ENCODE assay signal across 10 cellular contexts in the genomic region with DNA sequence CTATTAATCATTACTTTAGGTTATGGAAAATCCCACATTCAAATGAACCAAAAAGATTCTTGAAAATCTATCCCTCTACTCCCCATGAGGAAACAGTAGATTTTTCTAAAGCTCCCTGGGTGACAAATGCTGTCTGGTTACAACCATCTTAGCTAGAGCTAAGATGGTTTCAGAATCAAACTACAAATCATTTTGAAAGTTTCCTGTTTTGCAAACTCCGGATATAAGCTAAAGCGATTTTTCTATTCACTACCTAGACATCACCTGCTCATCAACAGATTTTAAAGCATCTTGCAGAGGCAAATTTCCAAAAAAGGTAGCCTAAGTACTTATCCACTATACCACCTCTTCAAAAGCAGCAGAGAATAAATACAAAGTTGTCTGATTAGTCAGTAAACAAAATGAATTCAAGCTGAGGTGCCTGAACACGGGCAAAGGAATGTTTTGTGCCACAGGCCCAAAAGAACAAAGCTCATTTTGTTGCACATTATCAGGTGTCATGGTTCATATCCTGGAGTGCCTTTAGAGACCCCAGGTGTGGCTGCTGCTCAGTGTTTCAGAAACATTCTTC.
DNase-seq lines count a peak whose midpoint lies in the region; ATAC-seq and TF ChIP-seq lines count a peak whose summit lies in the region.
"Had no signal": no experiment of that assay in that cellular context is flagged by ENCODE, and none has a peak within 500 bp of the region (broad histone marks: within the 10 kb centered on the region; RNA-seq: fewer than 3 reads in every experiment).

No MANE protein-coding gene starts in this region.

- H3K27ac ChIP-seq in right atrium auricular region: no peak overlapping the region
- peak overlapping the region in 1 of 4 donors; percentile 24 for H3K27ac ChIP-seq in tibial nerve
- H3K27ac ChIP-seq: psoas muscle, thoracic aorta had no signal

- ATAC-seq in GM19395 (IDR thresholded peaks at IDR 0.05; ENCODE audit: unreplicated experiment) (peak; percentile 67), HG03097 (IDR thresholded peaks at IDR 0.05; ENCODE audit: low FRiP score, unreplicated experiment) (peak; percentile 50), HG03439 (IDR thresholded peaks at IDR 0.05; ENCODE audit: unreplicated experiment) (no peak)
- ATAC-seq: psoas muscle had no signal

- DNase-seq in right atrium auricular region (ENCODE audit: low spot score): no peak
- DNase-seq in tibial nerve (ENCODE audit: low spot score in 2 of 2): no peak
- DNase-seq in SK-N-DZ (ENCODE audit: low spot score): no peak
- DNase-seq: psoas muscle had no signal

- H3K4me1 ChIP-seq in right atrium auricular region: peaks cover 0 to 25% of the 10 kb centered on the region in 2 donors
- no peaks in the 10 kb centered on the region for H3K4me1 ChIP-seq in tibial nerve

- 65 to 67% methylated on average over 3 of the region's 3 CpGs for WGBS in tibial nerve, 2 donors

- no peak for TF ChIP-seq POLR2A in tibial nerve (IDR thresholded peaks at IDR 0.05)

- H3K4me1 Mint-ChIP-seq in brain: peaks cover 67% of the 10 kb centered on the region

- H3K4me3 Mint-ChIP-seq in brain: no peak overlapping the region

- no peak for TF ChIP-seq EP300 in tibial nerve (IDR thresholded peaks at IDR 0.05)

- H3K27me3 ChIP-seq in right atrium auricular region (no peaks in the 10 kb centered on the region), tibial nerve (no peaks in the 10 kb centered on the region)

- H3K27ac Mint-ChIP-seq in brain: peak overlapping the region in 3 of 5 experiments; percentile 25 to 59 (median 34)

- no peaks in the 10 kb centered on the region for H3K36me3 Mint-ChIP-seq in brain

- H3K4me3 ChIP-seq in GM08714 (ENCODE audit: low read length) (peak overlapping the region; percentile 30; the same call in 1 of the 2 replicates), right atrium auricular region (no peak overlapping the region), tibial nerve (no peak overlapping the region)
- H3K4me3 ChIP-seq: psoas muscle, thoracic aorta had no signal

- no peaks in the 10 kb centered on the region for H3K36me3 ChIP-seq in right atrium auricular region
- no peaks in the 10 kb centered on the region for H3K36me3 ChIP-seq in tibial nerve
- H3K36me3 ChIP-seq: thoracic aorta had no signal

- H3K9me3 ChIP-seq in right atrium auricular region (no peaks in the 10 kb centered on the region), tibial nerve (no peaks in the 10 kb centered on the region)
- H3K9me3 ChIP-seq: psoas muscle, thoracic aorta had no signal

- H3K9me3 Mint-ChIP-seq in brain: no peaks in the 10 kb centered on the region

- no peak for TF ChIP-seq CTCF in brain (conservative IDR thresholded peaks at IDR 0.05)
- TF ChIP-seq CTCF in right atrium auricular region (IDR thresholded peaks at IDR 0.05): no peak
- no peak for TF ChIP-seq CTCF in tibial nerve (IDR thresholded peaks at IDR 0.05)

- H3K27me3 Mint-ChIP-seq in brain: no peaks in the 10 kb centered on the region
